Comparison of ENCODE assay signal across 18 cellular contexts in genomic region chr6:13831623-13832022, GRCh38. TPM values are rescaled to one million over a fixed set of nuclear protein-coding genes. Genes with fewer than 3 reads are reported as not detected.
DNase-seq lines count a peak whose midpoint lies in the region; ATAC-seq and TF ChIP-seq lines count a peak whose summit lies in the region.
"Had no signal": no experiment of that assay in that cellular context is flagged by ENCODE, and none has a peak within 500 bp of the region (broad histone marks: within the 10 kb centered on the region; RNA-seq: fewer than 3 reads in every experiment).

No MANE protein-coding gene starts in this region.

- TF ChIP-seq CTCF in esophagus muscularis mucosa (IDR thresholded peaks at IDR 0.05), result no peak

- no peak overlapping the region for H3K27ac ChIP-seq in esophagus muscularis mucosa (replicated peaks in 1 of 4)
- H3K27ac ChIP-seq: spleen had no signal

- no peak for TF ChIP-seq POLR2A in esophagus muscularis mucosa (IDR thresholded peaks at IDR 0.05; ENCODE audit: low read depth)

- no peak overlapping the region for H3K4me3 Mint-ChIP-seq in dendritic cell treated with granulocyte-macrophage colony-stimulating factor and Interleukin-4, amounts not matched to agents 40 ng/mL and 50 ng/mL, for 4 days
- H3K4me3 Mint-ChIP-seq: nephron progenitor cell had no signal

- ATAC-seq in GM18502 (IDR thresholded peaks at IDR 0.05; ENCODE audit: poor library complexity, unreplicated experiment) (peak; percentile 83), GM21447 (IDR thresholded peaks at IDR 0.05; ENCODE audit: unreplicated experiment) (peak; percentile 72), HG03039 (IDR thresholded peaks at IDR 0.05; ENCODE audit: unreplicated experiment) (peak; percentile 73), GM18498 (IDR thresholded peaks at IDR 0.05; ENCODE audit: unreplicated experiment) (no peak)

- no peaks in the 10 kb centered on the region for H3K9me3 ChIP-seq in esophagus muscularis mucosa

- peaks cover 1% of the 10 kb centered on the region for H3K27me3 Mint-ChIP-seq in dendritic cell treated with granulocyte-macrophage colony-stimulating factor and Interleukin-4, amounts not matched to agents 40 ng/mL and 50 ng/mL, for 4 days

- no peaks in the 10 kb centered on the region for H3K36me3 ChIP-seq in esophagus muscularis mucosa
- H3K36me3 ChIP-seq: spleen had no signal

- peak overlapping the region; percentile 74 for H3K27ac Mint-ChIP-seq in dendritic cell treated with granulocyte-macrophage colony-stimulating factor and Interleukin-4, amounts not matched to agents 40 ng/mL and 50 ng/mL, for 4 days
- H3K27ac Mint-ChIP-seq: nephron progenitor cell had no signal

- no peak for TF ChIP-seq EP300 in esophagus muscularis mucosa (IDR thresholded peaks at IDR 0.05)

- no peaks in the 10 kb centered on the region for H3K27me3 ChIP-seq in esophagus muscularis mucosa
- H3K27me3 ChIP-seq: spleen had no signal

- 86% methylated on average over 7 of the region's 7 CpGs for WGBS in esophagus muscularis mucosa

- in situ Hi-C loops in KBM-7 (cut with MboI; ENCODE audit: low pct_unique_long_range_greater_than_20kb, low sequenced_read_pairs), result no loop called here

- H3K9me3 Mint-ChIP-seq in dendritic cell treated with granulocyte-macrophage colony-stimulating factor and Interleukin-4, amounts not matched to agents 40 ng/mL and 50 ng/mL, for 4 days, result peaks cover 22% of the 10 kb centered on the region

- peaks cover 61% of the 10 kb centered on the region for H3K4me1 Mint-ChIP-seq in dendritic cell treated with granulocyte-macrophage colony-stimulating factor and Interleukin-4, amounts not matched to agents 40 ng/mL and 50 ng/mL, for 4 days (ENCODE audit: low read depth)
- H3K4me1 Mint-ChIP-seq: nephron progenitor cell had no signal

- H3K4me1 ChIP-seq in esophagus muscularis mucosa, result no peaks in the 10 kb centered on the region
- H3K4me1 ChIP-seq: spleen had no signal

- H3K4me3 ChIP-seq in esophagus muscularis mucosa, result no peak overlapping the region
- H3K4me3 ChIP-seq: spleen had no signal

- DNase-seq in esophagus muscularis mucosa (ENCODE audit: extremely low spot score) (no peak), KBM-7 (no peak)
- DNase-seq: activated CD4-positive, alpha-beta T cell treated with anti-CD3 and anti-CD28 coated beads for 4 hours; activated CD8-positive, alpha-beta memory T cell treated with anti-CD3 and anti-CD28 coated beads, Interleukin-2, amount 50 U/mL, for 4 hours; activated gamma-delta T cell; AML-193; GOT3; NCI-H2081 treated with DMSO at 0.1 percent for 48 hours; NCI-H524; nephron progenitor cell; OCI-M1; spleen; T-helper 9 cell had no signal

- intact Hi-C loops in dendritic cell treated with granulocyte-macrophage colony-stimulating factor and Interleukin-4, amounts not matched to agents 40 ng/mL and 50 ng/mL, for 4 days (cut with micrococcal nuclease), result loop anchor here (2.0 kb wide), 1 partner anchor 17 kb away; the partner anchor contains the start of gene MCUR1
- intact Hi-C loops in esophagus muscularis mucosa (cut with DNase I), result no loop called here

- peaks cover 13% of the 10 kb centered on the region for H3K36me3 Mint-ChIP-seq in dendritic cell treated with granulocyte-macrophage colony-stimulating factor and Interleukin-4, amounts not matched to agents 40 ng/mL and 50 ng/mL, for 4 days (ENCODE audit: low read depth)

RNA-seq across cellular contexts. Expression of gene MCUR1, which starts 17.3 kb away (rescaled TPM):
- 10 to 100 TPM in 3 of 4 donors, 1 to 10 TPM in 1; 7.8 to 19.1 (median 17.9) TPM for total RNA-seq in esophagus muscularis mucosa
